In the genomic region with DNA sequence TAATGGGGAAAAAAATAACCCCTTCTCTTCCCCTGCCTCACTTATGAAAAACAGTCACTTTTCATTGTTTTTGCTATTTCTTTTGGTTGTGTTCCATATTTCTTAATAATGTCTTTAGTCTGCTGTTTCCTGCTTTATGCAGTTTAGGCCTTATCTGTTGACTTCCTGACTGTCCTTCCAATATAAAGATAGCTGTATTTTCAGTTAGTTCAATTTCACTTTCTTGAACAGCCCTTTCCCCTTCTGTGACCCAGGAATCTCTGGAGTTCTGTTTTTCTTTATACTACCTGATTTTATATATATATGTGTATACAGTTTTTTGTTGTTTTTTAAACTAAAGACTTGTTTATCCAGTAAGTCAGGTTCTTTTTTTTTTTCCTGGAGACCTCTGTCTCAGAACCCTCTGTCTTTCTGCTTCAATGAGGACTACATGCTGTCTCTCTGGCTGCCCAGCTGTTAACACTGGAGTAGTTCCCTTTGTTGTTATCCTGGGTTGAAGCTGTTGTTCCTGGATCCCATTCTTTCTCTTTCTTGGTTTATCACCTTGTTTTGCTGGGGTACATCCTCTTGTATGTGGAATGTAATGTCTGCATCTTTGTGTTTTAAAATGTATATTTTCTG, we compare ENCODE assay signal across 2 cellular contexts.
TF ChIP-seq lines count a peak whose summit lies in the region.

No MANE protein-coding gene starts in this region.

TF ChIP-seq in GM23338, 12 proteins besides CTCF, POLR2A, EP300 and RAD21 (continues in another document):
- TF ChIP-seq, protein P1, sequence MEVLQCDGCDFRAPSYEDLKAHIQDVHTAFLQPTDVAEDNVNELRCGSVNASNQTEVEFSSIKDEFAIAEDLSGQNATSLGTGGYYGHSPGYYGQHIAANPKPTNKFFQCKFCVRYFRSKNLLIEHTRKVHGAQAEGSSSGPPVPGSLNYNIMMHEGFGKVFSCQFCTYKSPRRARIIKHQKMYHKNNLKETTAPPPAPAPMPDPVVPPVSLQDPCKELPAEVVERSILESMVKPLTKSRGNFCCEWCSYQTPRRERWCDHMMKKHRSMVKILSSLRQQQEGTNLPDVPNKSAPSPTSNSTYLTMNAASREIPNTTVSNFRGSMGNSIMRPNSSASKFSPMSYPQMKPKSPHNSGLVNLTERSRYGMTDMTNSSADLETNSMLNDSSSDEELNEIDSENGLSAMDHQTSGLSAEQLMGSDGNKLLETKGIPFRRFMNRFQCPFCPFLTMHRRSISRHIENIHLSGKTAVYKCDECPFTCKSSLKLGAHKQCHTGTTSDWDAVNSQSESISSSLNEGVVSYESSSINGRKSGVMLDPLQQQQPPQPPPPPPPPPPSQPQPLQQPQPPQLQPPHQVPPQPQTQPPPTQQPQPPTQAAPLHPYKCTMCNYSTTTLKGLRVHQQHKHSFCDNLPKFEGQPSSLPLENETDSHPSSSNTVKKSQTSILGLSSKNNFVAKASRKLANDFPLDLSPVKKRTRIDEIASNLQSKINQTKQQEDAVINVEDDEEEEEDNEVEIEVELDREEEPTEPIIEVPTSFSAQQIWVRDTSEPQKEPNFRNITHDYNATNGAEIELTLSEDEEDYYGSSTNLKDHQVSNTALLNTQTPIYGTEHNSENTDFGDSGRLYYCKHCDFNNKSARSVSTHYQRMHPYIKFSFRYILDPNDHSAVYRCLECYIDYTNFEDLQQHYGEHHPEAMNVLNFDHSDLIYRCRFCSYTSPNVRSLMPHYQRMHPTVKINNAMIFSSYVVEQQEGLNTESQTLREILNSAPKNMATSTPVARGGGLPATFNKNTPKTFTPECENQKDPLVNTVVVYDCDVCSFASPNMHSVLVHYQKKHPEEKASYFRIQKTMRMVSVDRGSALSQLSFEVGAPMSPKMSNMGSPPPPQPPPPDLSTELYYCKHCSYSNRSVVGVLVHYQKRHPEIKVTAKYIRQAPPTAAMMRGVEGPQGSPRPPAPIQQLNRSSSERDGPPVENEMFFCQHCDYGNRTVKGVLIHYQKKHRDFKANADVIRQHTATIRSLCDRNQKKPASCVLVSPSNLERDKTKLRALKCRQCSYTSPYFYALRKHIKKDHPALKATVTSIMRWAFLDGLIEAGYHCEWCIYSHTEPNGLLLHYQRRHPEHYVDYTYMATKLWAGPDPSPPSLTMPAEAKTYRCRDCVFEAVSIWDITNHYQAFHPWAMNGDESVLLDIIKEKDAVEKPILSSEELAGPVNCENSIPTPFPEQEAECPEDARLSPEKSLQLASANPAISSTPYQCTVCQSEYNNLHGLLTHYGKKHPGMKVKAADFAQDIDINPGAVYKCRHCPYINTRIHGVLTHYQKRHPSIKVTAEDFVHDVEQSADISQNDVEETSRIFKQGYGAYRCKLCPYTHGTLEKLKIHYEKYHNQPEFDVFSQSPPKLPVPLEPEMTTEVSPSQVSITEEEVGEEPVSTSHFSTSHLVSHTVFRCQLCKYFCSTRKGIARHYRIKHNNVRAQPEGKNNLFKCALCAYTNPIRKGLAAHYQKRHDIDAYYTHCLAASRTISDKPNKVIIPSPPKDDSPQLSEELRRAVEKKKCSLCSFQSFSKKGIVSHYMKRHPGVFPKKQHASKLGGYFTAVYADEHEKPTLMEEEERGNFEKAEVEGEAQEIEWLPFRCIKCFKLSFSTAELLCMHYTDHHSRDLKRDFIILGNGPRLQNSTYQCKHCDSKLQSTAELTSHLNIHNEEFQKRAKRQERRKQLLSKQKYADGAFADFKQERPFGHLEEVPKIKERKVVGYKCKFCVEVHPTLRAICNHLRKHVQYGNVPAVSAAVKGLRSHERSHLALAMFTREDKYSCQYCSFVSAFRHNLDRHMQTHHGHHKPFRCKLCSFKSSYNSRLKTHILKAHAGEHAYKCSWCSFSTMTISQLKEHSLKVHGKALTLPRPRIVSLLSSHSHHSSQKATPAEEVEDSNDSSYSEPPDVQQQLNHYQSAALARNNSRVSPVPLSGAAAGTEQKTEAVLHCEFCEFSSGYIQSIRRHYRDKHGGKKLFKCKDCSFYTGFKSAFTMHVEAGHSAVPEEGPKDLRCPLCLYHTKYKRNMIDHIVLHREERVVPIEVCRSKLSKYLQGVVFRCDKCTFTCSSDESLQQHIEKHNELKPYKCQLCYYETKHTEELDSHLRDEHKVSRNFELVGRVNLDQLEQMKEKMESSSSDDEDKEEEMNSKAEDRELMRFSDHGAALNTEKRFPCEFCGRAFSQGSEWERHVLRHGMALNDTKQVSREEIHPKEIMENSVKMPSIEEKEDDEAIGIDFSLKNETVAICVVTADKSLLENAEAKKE (CRISPR knock-in tag; IDR thresholded peaks at IDR 0.05), result no peak
- no peak for TF ChIP-seq EZH2phosphoT487 (IDR thresholded peaks at IDR 0.05; ENCODE audit: unreplicated experiment)
- no peak for TF ChIP-seq ZNF114 (CRISPR knock-in tag; IDR thresholded peaks at IDR 0.05)
- no peak for TF ChIP-seq NANOG (IDR thresholded peaks at IDR 0.05; ENCODE audit: borderline replicate concordance)
- no peak for TF ChIP-seq STAT1 (IDR thresholded peaks at IDR 0.05; ENCODE audit: unreplicated experiment)
- no peak for TF ChIP-seq ZNF331 (CRISPR knock-in tag; IDR thresholded peaks at IDR 0.05; ENCODE audit: low read depth)
- no peak for TF ChIP-seq CREB1 (CRISPR knock-in tag; IDR thresholded peaks at IDR 0.05; ENCODE audit: low read depth)
- TF ChIP-seq EZH2 (IDR thresholded peaks at IDR 0.05; ENCODE audit: low read depth, unreplicated experiment), result no peak
- TF ChIP-seq POLR2AphosphoS5 (IDR thresholded peaks at IDR 0.05; ENCODE audit: low read depth), result no peak
- TF ChIP-seq, protein P2, sequence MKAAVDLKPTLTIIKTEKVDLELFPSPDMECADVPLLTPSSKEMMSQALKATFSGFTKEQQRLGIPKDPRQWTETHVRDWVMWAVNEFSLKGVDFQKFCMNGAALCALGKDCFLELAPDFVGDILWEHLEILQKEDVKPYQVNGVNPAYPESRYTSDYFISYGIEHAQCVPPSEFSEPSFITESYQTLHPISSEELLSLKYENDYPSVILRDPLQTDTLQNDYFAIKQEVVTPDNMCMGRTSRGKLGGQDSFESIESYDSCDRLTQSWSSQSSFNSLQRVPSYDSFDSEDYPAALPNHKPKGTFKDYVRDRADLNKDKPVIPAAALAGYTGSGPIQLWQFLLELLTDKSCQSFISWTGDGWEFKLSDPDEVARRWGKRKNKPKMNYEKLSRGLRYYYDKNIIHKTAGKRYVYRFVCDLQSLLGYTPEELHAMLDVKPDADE (IDR thresholded peaks at IDR 0.05), result no peak

TF ChIP-seq in K562, 482 proteins besides CTCF, POLR2A, EP300 and RAD21:
- TF ChIP-seq ZNF165 (CRISPR knock-in tag; IDR thresholded peaks at IDR 0.05; ENCODE audit: borderline replicate concordance) (no peak), CHCHD3 (CRISPR knock-in tag; IDR thresholded peaks at IDR 0.05) (no peak), ZNF175 (CRISPR knock-in tag; IDR thresholded peaks at IDR 0.05; ENCODE audit: low read depth) (no peak), ARID1B (IDR thresholded peaks at IDR 0.05) (0 out of 2 replicates have a peak, but pooled peaks have one; percentile 35)
- TF ChIP-seq, protein P3, sequence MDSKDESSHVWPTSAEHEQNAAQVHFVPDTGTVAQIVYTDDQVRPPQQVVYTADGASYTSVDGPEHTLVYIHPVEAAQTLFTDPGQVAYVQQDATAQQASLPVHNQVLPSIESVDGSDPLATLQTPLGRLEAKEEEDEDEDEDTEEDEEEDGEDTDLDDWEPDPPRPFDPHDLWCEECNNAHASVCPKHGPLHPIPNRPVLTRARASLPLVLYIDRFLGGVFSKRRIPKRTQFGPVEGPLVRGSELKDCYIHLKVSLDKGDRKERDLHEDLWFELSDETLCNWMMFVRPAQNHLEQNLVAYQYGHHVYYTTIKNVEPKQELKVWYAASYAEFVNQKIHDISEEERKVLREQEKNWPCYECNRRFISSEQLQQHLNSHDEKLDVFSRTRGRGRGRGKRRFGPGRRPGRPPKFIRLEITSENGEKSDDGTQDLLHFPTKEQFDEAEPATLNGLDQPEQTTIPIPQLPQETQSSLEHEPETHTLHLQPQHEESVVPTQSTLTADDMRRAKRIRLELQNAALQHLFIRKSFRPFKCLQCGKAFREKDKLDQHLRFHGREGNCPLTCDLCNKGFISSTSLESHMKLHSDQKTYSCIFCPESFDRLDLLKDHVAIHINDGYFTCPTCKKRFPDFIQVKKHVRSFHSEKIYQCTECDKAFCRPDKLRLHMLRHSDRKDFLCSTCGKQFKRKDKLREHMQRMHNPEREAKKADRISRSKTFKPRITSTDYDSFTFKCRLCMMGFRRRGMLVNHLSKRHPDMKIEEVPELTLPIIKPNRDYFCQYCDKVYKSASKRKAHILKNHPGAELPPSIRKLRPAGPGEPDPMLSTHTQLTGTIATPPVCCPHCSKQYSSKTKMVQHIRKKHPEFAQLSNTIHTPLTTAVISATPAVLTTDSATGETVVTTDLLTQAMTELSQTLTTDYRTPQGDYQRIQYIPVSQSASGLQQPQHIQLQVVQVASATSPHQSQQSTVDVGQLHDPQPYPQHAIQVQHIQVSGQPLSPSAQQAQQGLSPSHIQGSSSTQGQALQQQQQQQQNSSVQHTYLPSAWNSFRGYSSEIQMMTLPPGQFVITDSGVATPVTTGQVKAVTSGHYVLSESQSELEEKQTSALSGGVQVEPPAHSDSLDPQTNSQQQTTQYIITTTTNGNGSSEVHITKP (IDR thresholded peaks at IDR 0.05; ENCODE audit: partially characterized antibody), result no peak
